In genomic region chr20:22418738-22419137, GRCh38 we compare ENCODE assay signal across 28 cellular contexts.
"Had no signal": no experiment of that assay in that cellular context is flagged by ENCODE, and none has a peak within 500 bp of the region (broad histone marks: within the 10 kb centered on the region; RNA-seq: fewer than 3 reads in every experiment).

No MANE protein-coding gene starts in this region.

- H3K27ac ChIP-seq: colonic mucosa, esophagus muscularis mucosa, foreskin keratinocyte, gastroesophageal sphincter, heart left ventricle, left lung, neutrophil, parathyroid adenoma, prostate gland, right atrium auricular region, sigmoid colon, thoracic aorta, tibial nerve, upper lobe of left lung had no signal

- FAIRE-seq: endothelial cell of umbilical vein, urothelium cell line had no signal

- H3K4me1 ChIP-seq: colonic mucosa, esophagus muscularis mucosa, foreskin keratinocyte, gastroesophageal sphincter, heart left ventricle, left lung, prostate gland, right atrium auricular region, tibial nerve had no signal

- DNase-seq: colonic mucosa; effector CD8-positive, alpha-beta T cell; foreskin keratinocyte; heart left ventricle; hippocampal formation; islet precursor cell; left lung; mesenchymal stem cell; mucosa of descending colon; naive B cell; sigmoid colon; stimulated activated CD4-positive, alpha-beta T cell treated with anti-CD3 and anti-CD28 coated beads, Interleukin-2, amount 100 ng/mL, for 24 hours; stimulated activated CD4-positive, alpha-beta T cell treated with anti-CD3 and anti-CD28 coated beads, Interleukin-4, amount 100 ng/mL, for 24 hours; stimulated activated naive CD8-positive, alpha-beta T cell treated with anti-CD3 and anti-CD28 coated beads, Interleukin-15, Interleukin-2, amounts not matched to agents 100 U/mL and 50 U/mL, for 24 hours; substantia nigra; upper lobe of left lung had no signal

- H3K36me3 ChIP-seq: colonic mucosa, esophagus muscularis mucosa, gastroesophageal sphincter, heart left ventricle, left lung, neutrophil, prostate gland, right atrium auricular region, sigmoid colon, thoracic aorta, tibial nerve, upper lobe of left lung had no signal

- H3K9me3 ChIP-seq: colonic mucosa, esophagus muscularis mucosa, gastroesophageal sphincter, heart left ventricle, left lung, mucosa of descending colon, neutrophil, prostate gland, right atrium auricular region, sigmoid colon, thoracic aorta, tibial nerve, upper lobe of left lung had no signal

- H3K4me3 ChIP-seq: colonic mucosa, esophagus muscularis mucosa, gastroesophageal sphincter, heart left ventricle, left lung, mucosa of descending colon, prostate gland, right atrium auricular region, sigmoid colon, thoracic aorta, tibial nerve, upper lobe of left lung had no signal

- ATAC-seq: foreskin keratinocyte; gastroesophageal sphincter; heart left ventricle; left lung; mucosa of descending colon; natural killer cell treated with Interleukin-12 subunit alpha and Interleukin-12 subunit beta and Interleukin-15 and Interleukin-18, amount 100 ng/mL, for 72 hours; stimulated activated effector memory CD8-positive, alpha-beta T cell treated with anti-CD3 and anti-CD28 coated beads, Interleukin-12 subunit alpha, Interleukin-12 subunit beta, amount 100 ng/mL, for 72 hours; stimulated activated naive CD8-positive, alpha-beta T cell treated with anti-CD3 and anti-CD28 coated beads, Interleukin-15, Interleukin-2, amounts not matched to agents 100 U/mL and 50 U/mL, for 24 hours had no signal

- H3K27me3 ChIP-seq: colonic mucosa, foreskin keratinocyte, left lung, neutrophil, right atrium auricular region, sigmoid colon, tibial nerve, upper lobe of left lung had no signal
